Comparison of ENCODE assay signal across 18 cellular contexts in genomic region chr1:28811369-28811765, GRCh38. TPM values are rescaled to one million over a fixed set of nuclear protein-coding genes. Genes with fewer than 3 reads are reported as not detected.
"Had no signal": no experiment of that assay in that cellular context is flagged by ENCODE, and none has a peak within 500 bp of the region (broad histone marks: within the 10 kb centered on the region; RNA-seq: fewer than 3 reads in every experiment).

No MANE protein-coding gene starts in this region.

- H3K27ac Mint-ChIP-seq: activated naive CD8-positive, alpha-beta T cell treated with anti-CD3 and anti-CD28 coated beads, Interleukin-2, amount 10 ng/mL, durations not matched to agents 7 days and 5 days; effector memory CD8-positive, alpha-beta T cell had no signal

- H3K36me3 ChIP-seq: gastrocnemius medialis, heart right ventricle, spleen had no signal

- ATAC-seq: activated CD4-positive, CD25-positive, alpha-beta regulatory T cell treated with anti-CD3 and anti-CD28 coated beads, Interleukin-2, amount 50 U/mL, for 24 hours; effector memory CD8-positive, alpha-beta T cell; gastrocnemius medialis; heart right ventricle; left lobe of liver; naive thymus-derived CD8-positive, alpha-beta T cell; psoas muscle; sciatic nerve had no signal

- DNase-seq: activated CD4-positive, alpha-beta T cell treated with anti-CD3 and anti-CD28 coated beads, Interleukin-2, amount 50 U/mL, for 1 hour; activated naive CD4-positive, alpha-beta T cell; activated T-cell treated with anti-CD3 and anti-CD28 coated beads for 4 hours; effector memory CD8-positive, alpha-beta T cell; erythroblast; gastrocnemius medialis; heart right ventricle; mammary epithelial cell; naive thymus-derived CD8-positive, alpha-beta T cell; occipital lobe; psoas muscle; spleen; T-helper 9 cell had no signal

- H3K9me3 Mint-ChIP-seq: activated naive CD8-positive, alpha-beta T cell treated with anti-CD3 and anti-CD28 coated beads, Interleukin-2, amount 10 ng/mL, durations not matched to agents 7 days and 5 days; effector memory CD8-positive, alpha-beta T cell; naive thymus-derived CD8-positive, alpha-beta T cell had no signal

- H3K36me3 Mint-ChIP-seq: activated naive CD8-positive, alpha-beta T cell treated with anti-CD3 and anti-CD28 coated beads, Interleukin-2, amount 10 ng/mL, durations not matched to agents 7 days and 5 days; naive thymus-derived CD8-positive, alpha-beta T cell had no signal

- H3K4me3 Mint-ChIP-seq: activated naive CD8-positive, alpha-beta T cell treated with anti-CD3 and anti-CD28 coated beads, Interleukin-2, amount 10 ng/mL, durations not matched to agents 7 days and 5 days; effector memory CD8-positive, alpha-beta T cell; naive thymus-derived CD8-positive, alpha-beta T cell had no signal

- H3K9me3 ChIP-seq: gastrocnemius medialis, heart right ventricle, psoas muscle, spleen had no signal

- H3K4me1 ChIP-seq: gastrocnemius medialis, psoas muscle had no signal

- H3K4me3 ChIP-seq: gastrocnemius medialis, heart right ventricle, psoas muscle had no signal

- H3K27ac ChIP-seq: gastrocnemius medialis, heart right ventricle, psoas muscle, spleen had no signal

RNA-seq across cellular contexts. Expression of gene OPRD1, which starts 0.6 kb away (rescaled TPM):
- total RNA-seq: activated naive CD8-positive, alpha-beta T cell treated with anti-CD3 and anti-CD28 coated beads, Interleukin-2, amount 10 ng/mL, durations not matched to agents 7 days and 5 days; left lobe of liver; mucosa of gallbladder; naive thymus-derived CD8-positive, alpha-beta T cell; sciatic nerve; spleen had no signal
